In the genomic region with DNA sequence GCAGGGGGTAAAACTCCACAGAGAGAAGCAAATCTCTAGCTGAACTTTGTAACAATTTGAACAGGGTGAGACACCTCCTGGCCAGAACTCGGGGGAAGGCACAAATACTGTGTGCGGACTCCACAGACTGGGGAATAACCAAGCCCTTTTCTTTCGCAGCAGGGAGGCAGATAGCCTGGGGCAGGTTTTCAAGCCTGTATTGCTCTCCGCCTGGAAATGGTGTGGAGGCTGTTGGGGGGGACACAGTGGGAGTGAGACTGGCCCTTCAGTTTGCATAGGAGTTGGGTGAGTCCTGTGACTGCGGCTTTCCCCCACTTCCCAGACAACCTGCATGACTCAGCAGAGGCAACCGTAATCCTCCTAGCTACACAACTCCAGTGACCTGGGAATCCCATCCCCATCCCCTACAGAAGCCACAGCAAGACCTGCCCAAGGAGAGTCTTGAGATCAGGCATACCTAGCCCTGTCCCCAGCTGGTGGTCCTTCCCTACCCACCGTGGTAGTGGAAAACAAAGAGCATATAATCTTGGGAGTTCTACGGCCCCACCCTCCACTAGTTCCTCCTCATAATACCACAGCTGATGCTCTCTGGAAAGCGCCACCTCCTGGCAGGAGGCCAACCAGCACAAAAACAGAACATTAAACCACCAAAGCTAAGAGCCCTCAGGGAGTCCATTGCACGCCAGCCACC, we compare ENCODE assay signal across 1 cellular context.
TF ChIP-seq lines count a peak whose summit lies in the region.

No MANE protein-coding gene starts in this region.

TF ChIP-seq in HepG2, 621 proteins besides CTCF, POLR2A, EP300 and RAD21 (continued from another document):
- TF ChIP-seq, protein P1, sequence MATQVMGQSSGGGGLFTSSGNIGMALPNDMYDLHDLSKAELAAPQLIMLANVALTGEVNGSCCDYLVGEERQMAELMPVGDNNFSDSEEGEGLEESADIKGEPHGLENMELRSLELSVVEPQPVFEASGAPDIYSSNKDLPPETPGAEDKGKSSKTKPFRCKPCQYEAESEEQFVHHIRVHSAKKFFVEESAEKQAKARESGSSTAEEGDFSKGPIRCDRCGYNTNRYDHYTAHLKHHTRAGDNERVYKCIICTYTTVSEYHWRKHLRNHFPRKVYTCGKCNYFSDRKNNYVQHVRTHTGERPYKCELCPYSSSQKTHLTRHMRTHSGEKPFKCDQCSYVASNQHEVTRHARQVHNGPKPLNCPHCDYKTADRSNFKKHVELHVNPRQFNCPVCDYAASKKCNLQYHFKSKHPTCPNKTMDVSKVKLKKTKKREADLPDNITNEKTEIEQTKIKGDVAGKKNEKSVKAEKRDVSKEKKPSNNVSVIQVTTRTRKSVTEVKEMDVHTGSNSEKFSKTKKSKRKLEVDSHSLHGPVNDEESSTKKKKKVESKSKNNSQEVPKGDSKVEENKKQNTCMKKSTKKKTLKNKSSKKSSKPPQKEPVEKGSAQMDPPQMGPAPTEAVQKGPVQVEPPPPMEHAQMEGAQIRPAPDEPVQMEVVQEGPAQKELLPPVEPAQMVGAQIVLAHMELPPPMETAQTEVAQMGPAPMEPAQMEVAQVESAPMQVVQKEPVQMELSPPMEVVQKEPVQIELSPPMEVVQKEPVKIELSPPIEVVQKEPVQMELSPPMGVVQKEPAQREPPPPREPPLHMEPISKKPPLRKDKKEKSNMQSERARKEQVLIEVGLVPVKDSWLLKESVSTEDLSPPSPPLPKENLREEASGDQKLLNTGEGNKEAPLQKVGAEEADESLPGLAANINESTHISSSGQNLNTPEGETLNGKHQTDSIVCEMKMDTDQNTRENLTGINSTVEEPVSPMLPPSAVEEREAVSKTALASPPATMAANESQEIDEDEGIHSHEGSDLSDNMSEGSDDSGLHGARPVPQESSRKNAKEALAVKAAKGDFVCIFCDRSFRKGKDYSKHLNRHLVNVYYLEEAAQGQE (IDR thresholded peaks at IDR 0.05; ENCODE audit: borderline replicate concordance in 1 of 2, low read depth in 1 of 2, low read length in 2 of 2) = no peak
- TF ChIP-seq POLR2G (IDR thresholded peaks at IDR 0.05; ENCODE audit: low read depth, low read length) (peak; percentile 75), ZNF792 (CRISPR knock-in tag; IDR thresholded peaks at IDR 0.05) (no peak), SMC3 (IDR thresholded peaks at IDR 0.05; ENCODE audit: low read length) (peak; percentile 23; the same call in 1 of the 2 replicates), YEATS4 (CRISPR knock-in tag; IDR thresholded peaks at IDR 0.05; ENCODE audit: borderline replicate concordance) (peak; percentile 59; the same call in 1 of the 2 replicates), PHF8 (CRISPR knock-in tag; IDR thresholded peaks at IDR 0.05) (peak; percentile 17; the same call in 1 of the 2 replicates), ZNF773 (CRISPR knock-in tag; IDR thresholded peaks at IDR 0.05; ENCODE audit: borderline replicate concordance) (no peak), NFE2L2 (IDR thresholded peaks at IDR 0.05; ENCODE audit: low read length) (peak; percentile 78), SOX6 (IDR thresholded peaks at IDR 0.05) (no peak), SOX6 (CRISPR knock-in tag; IDR thresholded peaks at IDR 0.05) (peak; percentile 59), TARDBP (CRISPR knock-in tag; IDR thresholded peaks at IDR 0.05) (0 out of 2 replicates have a peak, but pooled peaks have one; percentile 21), ZNF614 (CRISPR knock-in tag; IDR thresholded peaks at IDR 0.05; ENCODE audit: borderline replicate concordance) (0 out of 2 replicates have a peak, but pooled peaks have one; percentile 9), ZMYM3 (CRISPR knock-in tag; IDR thresholded peaks at IDR 0.05) (0 out of 2 replicates have a peak, but pooled peaks have one; percentile 23), ZNF672 (CRISPR knock-in tag; IDR thresholded peaks at IDR 0.05) (no peak), SAP130 (CRISPR knock-in tag; IDR thresholded peaks at IDR 0.05; ENCODE audit: low read depth) (peak; percentile 44; the same call in 1 of the 2 replicates), CAMTA2 (CRISPR knock-in tag; IDR thresholded peaks at IDR 0.05; ENCODE audit: borderline replicate concordance) (no peak), ZNF788 (CRISPR knock-in tag; IDR thresholded peaks at IDR 0.05; ENCODE audit: borderline replicate concordance) (0 out of 2 replicates have a peak, but pooled peaks have one; percentile 41), HOXA3 (CRISPR knock-in tag; IDR thresholded peaks at IDR 0.05) (peak; percentile 31; the same call in 1 of the 2 replicates), ZSCAN12 (CRISPR knock-in tag; IDR thresholded peaks at IDR 0.05) (no peak), RBFOX2 (IDR thresholded peaks at IDR 0.05; ENCODE audit: low read depth, low read length) (peak; percentile 50), ZMYM4 (CRISPR knock-in tag; IDR thresholded peaks at IDR 0.05) (peak; percentile 92), POGZ (CRISPR knock-in tag; IDR thresholded peaks at IDR 0.05) (peak; percentile 78), LCORL (IDR thresholded peaks at IDR 0.05) (no peak), LCORL (CRISPR knock-in tag; IDR thresholded peaks at IDR 0.05) (peak; percentile 21; the same call in 1 of the 2 replicates), ZNF333 (CRISPR knock-in tag; IDR thresholded peaks at IDR 0.05; ENCODE audit: borderline replicate concordance) (0 out of 2 replicates have a peak, but pooled peaks have one; percentile 37), MAFG (CRISPR knock-in tag; IDR thresholded peaks at IDR 0.05) (peak; percentile 74), MAFK (conservative IDR thresholded peaks at IDR 0.05 in 1 of 2, IDR thresholded peaks at IDR 0.05 in 1 of 2; ENCODE audit: low read length in 2 of 2) (peak in 1 of 2 experiments; percentile 41; a peak in 1 of 4 replicates), SIN3A (IDR thresholded peaks at IDR 0.05; ENCODE audit: borderline replicate concordance, low read depth, low read length) (no peak), STAG1 (CRISPR knock-in tag; IDR thresholded peaks at IDR 0.05) (peak; percentile 13)
- TF ChIP-seq, protein P2, sequence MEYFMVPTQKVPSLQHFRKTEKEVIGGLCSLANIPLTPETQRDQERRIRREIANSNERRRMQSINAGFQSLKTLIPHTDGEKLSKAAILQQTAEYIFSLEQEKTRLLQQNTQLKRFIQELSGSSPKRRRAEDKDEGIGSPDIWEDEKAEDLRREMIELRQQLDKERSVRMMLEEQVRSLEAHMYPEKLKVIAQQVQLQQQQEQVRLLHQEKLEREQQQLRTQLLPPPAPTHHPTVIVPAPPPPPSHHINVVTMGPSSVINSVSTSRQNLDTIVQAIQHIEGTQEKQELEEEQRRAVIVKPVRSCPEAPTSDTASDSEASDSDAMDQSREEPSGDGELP (IDR thresholded peaks at IDR 0.05; ENCODE audit: borderline replicate concordance, low read depth) = peak; percentile 89
- TF ChIP-seq, protein P3, sequence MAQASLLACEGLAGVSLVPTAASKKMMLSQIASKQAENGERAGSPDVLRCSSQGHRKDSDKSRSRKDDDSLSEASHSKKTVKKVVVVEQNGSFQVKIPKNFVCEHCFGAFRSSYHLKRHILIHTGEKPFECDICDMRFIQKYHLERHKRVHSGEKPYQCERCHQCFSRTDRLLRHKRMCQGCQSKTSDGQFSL (CRISPR knock-in tag; IDR thresholded peaks at IDR 0.05) = 0 out of 2 replicates have a peak, but pooled peaks have one; percentile 42
- TF ChIP-seq, protein P4, sequence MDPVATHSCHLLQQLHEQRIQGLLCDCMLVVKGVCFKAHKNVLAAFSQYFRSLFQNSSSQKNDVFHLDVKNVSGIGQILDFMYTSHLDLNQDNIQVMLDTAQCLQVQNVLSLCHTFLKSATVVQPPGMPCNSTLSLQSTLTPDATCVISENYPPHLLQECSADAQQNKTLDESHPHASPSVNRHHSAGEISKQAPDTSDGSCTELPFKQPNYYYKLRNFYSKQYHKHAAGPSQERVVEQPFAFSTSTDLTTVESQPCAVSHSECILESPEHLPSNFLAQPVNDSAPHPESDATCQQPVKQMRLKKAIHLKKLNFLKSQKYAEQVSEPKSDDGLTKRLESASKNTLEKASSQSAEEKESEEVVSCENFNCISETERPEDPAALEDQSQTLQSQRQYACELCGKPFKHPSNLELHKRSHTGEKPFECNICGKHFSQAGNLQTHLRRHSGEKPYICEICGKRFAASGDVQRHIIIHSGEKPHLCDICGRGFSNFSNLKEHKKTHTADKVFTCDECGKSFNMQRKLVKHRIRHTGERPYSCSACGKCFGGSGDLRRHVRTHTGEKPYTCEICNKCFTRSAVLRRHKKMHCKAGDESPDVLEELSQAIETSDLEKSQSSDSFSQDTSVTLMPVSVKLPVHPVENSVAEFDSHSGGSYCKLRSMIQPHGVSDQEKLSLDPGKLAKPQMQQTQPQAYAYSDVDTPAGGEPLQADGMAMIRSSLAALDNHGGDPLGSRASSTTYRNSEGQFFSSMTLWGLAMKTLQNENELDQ (CRISPR knock-in tag; IDR thresholded peaks at IDR 0.05; ENCODE audit: borderline replicate concordance) = no peak
- TF ChIP-seq, protein P5, sequence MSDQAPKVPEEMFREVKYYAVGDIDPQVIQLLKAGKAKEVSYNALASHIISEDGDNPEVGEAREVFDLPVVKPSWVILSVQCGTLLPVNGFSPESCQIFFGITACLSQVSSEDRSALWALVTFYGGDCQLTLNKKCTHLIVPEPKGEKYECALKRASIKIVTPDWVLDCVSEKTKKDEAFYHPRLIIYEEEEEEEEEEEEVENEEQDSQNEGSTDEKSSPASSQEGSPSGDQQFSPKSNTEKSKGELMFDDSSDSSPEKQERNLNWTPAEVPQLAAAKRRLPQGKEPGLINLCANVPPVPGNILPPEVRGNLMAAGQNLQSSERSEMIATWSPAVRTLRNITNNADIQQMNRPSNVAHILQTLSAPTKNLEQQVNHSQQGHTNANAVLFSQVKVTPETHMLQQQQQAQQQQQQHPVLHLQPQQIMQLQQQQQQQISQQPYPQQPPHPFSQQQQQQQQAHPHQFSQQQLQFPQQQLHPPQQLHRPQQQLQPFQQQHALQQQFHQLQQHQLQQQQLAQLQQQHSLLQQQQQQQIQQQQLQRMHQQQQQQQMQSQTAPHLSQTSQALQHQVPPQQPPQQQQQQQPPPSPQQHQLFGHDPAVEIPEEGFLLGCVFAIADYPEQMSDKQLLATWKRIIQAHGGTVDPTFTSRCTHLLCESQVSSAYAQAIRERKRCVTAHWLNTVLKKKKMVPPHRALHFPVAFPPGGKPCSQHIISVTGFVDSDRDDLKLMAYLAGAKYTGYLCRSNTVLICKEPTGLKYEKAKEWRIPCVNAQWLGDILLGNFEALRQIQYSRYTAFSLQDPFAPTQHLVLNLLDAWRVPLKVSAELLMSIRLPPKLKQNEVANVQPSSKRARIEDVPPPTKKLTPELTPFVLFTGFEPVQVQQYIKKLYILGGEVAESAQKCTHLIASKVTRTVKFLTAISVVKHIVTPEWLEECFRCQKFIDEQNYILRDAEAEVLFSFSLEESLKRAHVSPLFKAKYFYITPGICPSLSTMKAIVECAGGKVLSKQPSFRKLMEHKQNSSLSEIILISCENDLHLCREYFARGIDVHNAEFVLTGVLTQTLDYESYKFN (CRISPR knock-in tag; conservative IDR thresholded peaks at IDR 0.05) = 0 out of 2 replicates have a peak, but pooled peaks have one; percentile 19
- TF ChIP-seq, protein P6, sequence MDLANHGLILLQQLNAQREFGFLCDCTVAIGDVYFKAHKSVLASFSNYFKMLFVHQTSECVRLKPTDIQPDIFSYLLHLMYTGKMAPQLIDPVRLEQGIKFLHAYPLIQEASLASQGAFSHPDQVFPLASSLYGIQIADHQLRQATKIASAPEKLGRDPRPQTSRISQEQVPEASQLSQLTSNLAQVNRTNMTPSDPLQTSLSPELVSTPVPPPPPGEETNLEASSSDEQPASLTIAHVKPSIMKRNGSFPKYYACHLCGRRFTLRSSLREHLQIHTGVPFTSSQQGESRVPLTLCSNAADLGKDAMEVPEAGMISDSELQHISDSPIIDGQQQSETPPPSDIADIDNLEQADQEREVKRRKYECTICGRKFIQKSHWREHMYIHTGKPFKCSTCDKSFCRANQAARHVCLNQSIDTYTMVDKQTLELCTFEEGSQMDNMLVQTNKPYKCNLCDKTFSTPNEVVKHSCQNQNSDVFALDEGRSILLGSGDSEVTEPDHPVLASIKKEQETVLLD (CRISPR knock-in tag; IDR thresholded peaks at IDR 0.05; ENCODE audit: low read depth) = no peak
- TF ChIP-seq, protein P7, sequence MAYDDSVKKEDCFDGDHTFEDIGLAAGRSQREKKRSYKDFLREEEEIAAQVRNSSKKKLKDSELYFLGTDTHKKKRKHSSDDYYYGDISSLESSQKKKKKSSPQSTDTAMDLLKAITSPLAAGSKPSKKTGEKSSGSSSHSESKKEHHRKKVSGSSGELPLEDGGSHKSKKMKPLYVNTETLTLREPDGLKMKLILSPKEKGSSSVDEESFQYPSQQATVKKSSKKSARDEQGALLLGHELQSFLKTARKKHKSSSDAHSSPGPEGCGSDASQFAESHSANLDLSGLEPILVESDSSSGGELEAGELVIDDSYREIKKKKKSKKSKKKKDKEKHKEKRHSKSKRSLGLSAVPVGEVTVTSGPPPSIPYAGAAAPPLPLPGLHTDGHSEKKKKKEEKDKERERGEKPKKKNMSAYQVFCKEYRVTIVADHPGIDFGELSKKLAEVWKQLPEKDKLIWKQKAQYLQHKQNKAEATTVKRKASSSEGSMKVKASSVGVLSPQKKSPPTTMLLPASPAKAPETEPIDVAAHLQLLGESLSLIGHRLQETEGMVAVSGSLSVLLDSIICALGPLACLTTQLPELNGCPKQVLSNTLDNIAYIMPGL (CRISPR knock-in tag; IDR thresholded peaks at IDR 0.05; ENCODE audit: borderline replicate concordance in 1 of 2, low read depth in 1 of 2) = peak; percentile 45 to 70; a peak in 1 of 4 replicates
- TF ChIP-seq, protein P8, sequence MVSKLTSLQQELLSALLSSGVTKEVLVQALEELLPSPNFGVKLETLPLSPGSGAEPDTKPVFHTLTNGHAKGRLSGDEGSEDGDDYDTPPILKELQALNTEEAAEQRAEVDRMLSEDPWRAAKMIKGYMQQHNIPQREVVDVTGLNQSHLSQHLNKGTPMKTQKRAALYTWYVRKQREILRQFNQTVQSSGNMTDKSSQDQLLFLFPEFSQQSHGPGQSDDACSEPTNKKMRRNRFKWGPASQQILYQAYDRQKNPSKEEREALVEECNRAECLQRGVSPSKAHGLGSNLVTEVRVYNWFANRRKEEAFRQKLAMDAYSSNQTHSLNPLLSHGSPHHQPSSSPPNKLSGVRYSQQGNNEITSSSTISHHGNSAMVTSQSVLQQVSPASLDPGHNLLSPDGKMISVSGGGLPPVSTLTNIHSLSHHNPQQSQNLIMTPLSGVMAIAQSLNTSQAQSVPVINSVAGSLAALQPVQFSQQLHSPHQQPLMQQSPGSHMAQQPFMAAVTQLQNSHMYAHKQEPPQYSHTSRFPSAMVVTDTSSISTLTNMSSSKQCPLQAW (CRISPR knock-in tag; IDR thresholded peaks at IDR 0.05) = no peak
